In genomic region chr2:146934921-146935320, GRCh38 we compare ENCODE assay signal across 24 cellular contexts.
"Had no signal": no experiment of that assay in that cellular context is flagged by ENCODE, and none has a peak within 500 bp of the region (broad histone marks: within the 10 kb centered on the region; RNA-seq: fewer than 3 reads in every experiment).

No MANE protein-coding gene starts in this region.

- H3K9me3 ChIP-seq: neutrophil, pancreas, prostate gland, right lobe of liver, thyroid gland, upper lobe of right lung, uterus had no signal

- H3K27ac ChIP-seq: neutrophil, pancreas, prostate gland, right lobe of liver, sigmoid colon, stomach, thoracic aorta, thyroid gland, transverse colon, upper lobe of right lung, uterus had no signal

- H3K27me3 ChIP-seq: neutrophil, pancreas, right lobe of liver, sigmoid colon, stomach, thyroid gland, transverse colon, upper lobe of right lung, uterus had no signal

- H3K36me3 ChIP-seq: neutrophil, pancreas, prostate gland, right lobe of liver, sigmoid colon, stomach, thoracic aorta, thyroid gland, transverse colon, upper lobe of right lung had no signal

- H3K4me1 ChIP-seq: pancreas, prostate gland, right lobe of liver, thyroid gland, transverse colon had no signal

- DNase-seq: naive thymus-derived CD8-positive, alpha-beta T cell; nephron progenitor cell; nucleus accumbens; pancreas; right cardiac atrium; right lobe of liver; sigmoid colon; small intestine; stimulated activated CD4-positive, alpha-beta T cell treated with anti-CD3 and anti-CD28 coated beads, Interleukin-15, amount 100 ng/mL, for 24 hours; stimulated activated CD4-positive, alpha-beta T cell treated with anti-CD3 and anti-CD28 coated beads, Interleukin-2, amount 100 ng/mL, for 24 hours; stimulated activated CD4-positive, alpha-beta T cell treated with anti-CD3 and anti-CD28 coated beads, Interleukin-2, amount 100 ng/mL, for 48 hours; stimulated activated CD4-positive, alpha-beta T cell treated with anti-CD3 and anti-CD28 coated beads, Interleukin-4, amount 100 ng/mL, for 24 hours; stimulated activated naive B cell treated with anti-CD40 and anti-IgM and Interleukin-4, amounts not matched to agents 10 μg/mL and 1 μg/mL and 100 μg/mL, for 72 hours; stimulated activated naive CD4-positive, alpha-beta T cell treated with Interleukin-2 at 50 U/mL for 16 hours; stomach; thyroid gland; transverse colon; upper lobe of right lung; uterus had no signal

- H3K4me3 ChIP-seq: pancreas, prostate gland, right lobe of liver, sigmoid colon, stomach, thoracic aorta, thyroid gland, transverse colon, upper lobe of right lung, uterus had no signal

- ATAC-seq: naive thymus-derived CD8-positive, alpha-beta T cell; natural killer cell treated with Interleukin-12 subunit alpha and Interleukin-12 subunit beta and Interleukin-15 and Interleukin-18, amount 100 ng/mL, for 72 hours; pancreas; right cardiac atrium; right lobe of liver; stimulated activated effector memory CD8-positive, alpha-beta T cell treated with anti-CD3 and anti-CD28 coated beads, Interleukin-12 subunit alpha, Interleukin-12 subunit beta, amount 100 ng/mL, for 72 hours; stimulated activated naive B cell treated with anti-CD40 and anti-IgM and Interleukin-4, amounts not matched to agents 10 μg/mL and 1 μg/mL and 100 μg/mL, for 72 hours; upper lobe of right lung had no signal
